In genomic region chr12:8544295-8544694, GRCh38 we compare ENCODE assay signal across 8 cellular contexts. TPM values are rescaled to one million over a fixed set of nuclear protein-coding genes. Genes with fewer than 3 reads are reported as not detected.
DNase-seq lines count a peak whose midpoint lies in the region; FAIRE-seq and TF ChIP-seq lines count a peak whose summit lies in the region.

No MANE protein-coding gene starts in this region.

- peaks cover 37% of the 10 kb centered on the region for H3K27me3 ChIP-seq in ACC112 (ENCODE audit: insufficient read depth, low read length)
- peaks cover 11% of the 10 kb centered on the region; the same call in 1 of the 2 replicates for H3K27me3 ChIP-seq in PC-9 (ENCODE audit: insufficient read depth, low read depth)
- H3K27me3 ChIP-seq in testis = no peaks in the 10 kb centered on the region

- POLR2A ChIA-PET in PC-9 (lab: Charles Lee; ENCODE audit: unreplicated experiment) = interaction anchor here (0.6 kb wide), 2 partner anchors 20 to 153 kb away, joined by 5 to 6 read pairs; partner anchors contain the start of gene RIMKLB

- H3K9me3 ChIP-seq in PC-9 (ENCODE audit: insufficient read depth, low read depth) (no peaks in the 10 kb centered on the region), testis (no peaks in the 10 kb centered on the region)

- H2AFZ ChIP-seq in ACC112 (ENCODE audit: low read length, unreplicated experiment) (no peak overlapping the region), PC-9 (no peak overlapping the region)

- DNase-seq in GM13977 (ENCODE audit: low spot score) = peak; percentile 72
- DNase-seq in HTR-8/SVneo (ENCODE audit: insufficient read length, low spot score) = peak; percentile 54
- DNase-seq in PC-9 = peak; percentile 48 to 75
- peak; percentile 65 to 75 for DNase-seq in activated T-cell treated with anti-CD3 and anti-CD28 coated beads, Interleukin-2, amount 50 U/mL, for 48 hours
- DNase-seq in fibroblast of peridontal ligament (ENCODE audit: extremely low read depth) = peak; percentile 75
- DNase-seq in occipital lobe (lab: John Stamatoyannopoulos, UW) = peak; percentile 25
- DNase-seq in testis = peak; percentile 81

- H3K4me1 ChIP-seq in ACC112 (ENCODE audit: control insufficient read depth, insufficient read depth, low read length, unreplicated experiment) (no peaks in the 10 kb centered on the region), PC-9 (replicated peaks; ENCODE audit: insufficient read depth) (no peaks in the 10 kb centered on the region), testis (no peaks in the 10 kb centered on the region)

- no peak for TF ChIP-seq POLR2A in testis (IDR thresholded peaks at IDR 0.05)

- intact Hi-C loops in PC-9 (cut with micrococcal nuclease; ENCODE audit: unreplicated experiment) = loop anchor here (1.0 to 2.0 kb wide), 5 partner anchors 65 to 505 kb away; no protein-coding TSS in a partner anchor
- intact Hi-C loops in testis (cut with DNase I; ENCODE audit: low total_unique reads) = no loop called here

- no TSS peak for BruUV-seq in PC-9 (replicated peaks; lab: Mats Ljungman, UMichigan)

- H4K20me1 ChIP-seq in PC-9 (ENCODE audit: insufficient read depth) = no peaks in the 10 kb centered on the region

- FAIRE-seq in HTR-8/SVneo (lab: Jason Lieb, UNC) = no peak

- TF ChIP-seq CTCF in GM13977 (IDR thresholded peaks at IDR 0.05; ENCODE audit: extremely low read depth, insufficient read depth, missing control alignments) (peak; percentile 82), PC-9 (conservative IDR thresholded peaks at IDR 0.05) (peak; percentile 99), testis (IDR thresholded peaks at IDR 0.05) (peak; percentile 62 to 96 (median 78))

- CTCF ChIA-PET in PC-9 (lab: Charles Lee) = interaction anchor here (0.5 to 2.2 kb wide), 22 partner anchors 10 to 1384 kb away, joined by 3 to 30 read pairs (median 4); no protein-coding TSS in a partner anchor

- H3F3A ChIP-seq in PC-9 (ENCODE audit: insufficient read depth, low read depth) = no peaks in the 10 kb centered on the region

- H3K36me3 ChIP-seq in ACC112 (ENCODE audit: insufficient read depth, low read length) (no peaks in the 10 kb centered on the region), PC-9 (ENCODE audit: low read depth) (no peaks in the 10 kb centered on the region), testis (ENCODE audit: low read depth, missing control alignments) (no peaks in the 10 kb centered on the region)

- no peaks in the 10 kb centered on the region for H3K9me2 ChIP-seq in PC-9 (ENCODE audit: insufficient read depth)

- H3K27ac ChIP-seq in ACC112 (ENCODE audit: low read depth, low read length) (no peak overlapping the region), PC-9 (no peak overlapping the region), testis (no peak overlapping the region)

- peak overlapping the region; percentile 53 for H3K4me3 ChIP-seq in ACC112 (ENCODE audit: low read depth, low read length)
- H3K4me3 ChIP-seq in PC-9 = no peak overlapping the region
- H3K4me3 ChIP-seq in testis = no peak overlapping the region

- in situ Hi-C loops in GM13977 (cut with MboI; ENCODE audit: low pct_unique_long_range_greater_than_20kb, low sequenced_read_pairs, unreplicated experiment) = loop anchor here (25.0 kb wide), 1 partner anchor 318 kb away; no protein-coding TSS in a partner anchor

- H3K79me2 ChIP-seq in ACC112 (ENCODE audit: control insufficient read depth, insufficient read depth, low read length, unreplicated experiment) (no peaks in the 10 kb centered on the region), PC-9 (ENCODE audit: low read depth) (no peaks in the 10 kb centered on the region)

- 0 to 1% methylated on average over 3 of the region's 3 CpGs for WGBS in testis, 2 donors

- peak overlapping the region; percentile 4; the same call in 1 of the 2 replicates for H3K4me2 ChIP-seq in PC-9

RNA-seq across cellular contexts. Expression of gene CLEC4E, which starts 3.6 kb away (rescaled TPM):
- total RNA-seq in PC-9 (2021) (not detected in 2 replicates), occipital lobe (not detected), testis (1 to 10 TPM; 2.0 to 3.2 TPM)
- 0.98 TPM for polyA plus RNA-seq in testis (ENCODE audit: insufficient read depth, low read depth, low replicate concordance)

RNA-seq across cellular contexts. Expression of gene CLEC4D, which starts 31.0 kb away (rescaled TPM):
- total RNA-seq in PC-9 (2021) (not detected in 2 replicates), occipital lobe (not detected), testis (under 1 TPM; 0.31 TPM)
- not detected for polyA plus RNA-seq in testis (ENCODE audit: insufficient read depth, low read depth, low replicate concordance)

Comparison
In these comparisons a context has a peak if more than half of its experiments do, and no peak if none do; other contexts are left out.
1. DNase-seq: peak in every context shown above with its lines; median percentile 81 in testis; 75 in fibroblast of peridontal ligament; 72 in GM13977; 70 in activated T-cell treated with anti-CD3 and anti-CD28 coated beads, Interleukin-2, amount 50 U/mL, for 48 hours; 62 in PC-9; 54 in HTR-8/SVneo; 25 in occipital lobe.